8 cellular contexts compared by ENCODE assay signal in the genomic region with DNA sequence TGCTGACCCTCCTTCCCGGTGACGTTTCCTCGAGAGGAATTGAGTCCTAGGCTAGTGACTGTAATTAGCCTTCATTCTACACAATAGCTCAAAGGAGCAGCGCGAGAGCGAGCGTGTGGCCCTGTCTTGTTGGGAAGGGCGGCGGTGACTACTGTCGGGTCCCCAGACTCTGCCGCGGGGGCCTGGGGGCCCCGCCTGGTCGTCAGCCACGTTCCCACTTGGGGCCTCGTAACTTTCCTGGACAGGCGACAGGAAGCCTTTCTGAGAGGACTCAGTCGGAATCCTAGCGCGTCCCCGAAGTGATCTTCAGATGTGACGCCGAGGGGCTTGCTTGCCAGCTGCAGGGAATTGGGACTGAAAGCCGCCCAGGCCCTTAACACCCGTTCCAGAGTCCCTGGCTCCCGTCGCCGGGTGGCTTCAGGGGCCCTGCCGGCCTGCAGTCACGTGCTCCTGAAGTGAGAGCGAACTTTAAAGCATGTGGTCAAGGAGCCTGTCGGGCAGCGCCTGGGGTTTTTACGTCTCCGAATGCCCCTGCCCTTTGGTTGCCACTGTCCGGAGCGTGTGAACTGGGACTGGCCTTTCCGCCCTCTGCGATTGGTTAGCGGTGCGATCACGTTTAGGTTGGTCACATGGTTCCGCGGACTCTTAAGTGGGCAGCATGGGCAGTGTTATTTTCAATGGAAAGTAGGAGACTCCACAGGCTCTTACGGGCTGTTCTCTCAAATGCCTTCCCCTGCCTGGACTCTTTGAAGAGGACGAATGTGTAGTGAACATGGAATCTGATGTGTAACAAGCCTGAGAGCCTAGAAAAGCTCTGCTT. TPM values are rescaled to one million over a fixed set of nuclear protein-coding genes. Genes with fewer than 3 reads are reported as not detected.
DNase-seq lines count a peak whose midpoint lies in the region; ATAC-seq and TF ChIP-seq lines count a peak whose summit lies in the region.

No MANE protein-coding gene starts in this region.

- H3K9ac ChIP-seq in HUES6 (ENCODE audit: low read length) (peak overlapping the region; percentile 72), muscle layer of colon (ENCODE audit: low read length) (peak overlapping the region; percentile 45)

- H3K9me3 ChIP-seq in HUES6 (ENCODE audit: control insufficient read depth, insufficient read depth, low read depth, low read length) (no peaks in the 10 kb centered on the region), muscle layer of colon (ENCODE audit: low read length) (no peaks in the 10 kb centered on the region)

- H3K27ac ChIP-seq in HUES6 (ENCODE audit: low read depth, low read length) (no peak overlapping the region), muscle layer of colon (ENCODE audit: low read depth, low read length) (peak overlapping the region; percentile 50)

- H3K4me3 Mint-ChIP-seq in WTC11, result peak overlapping the region; percentile 81

- POLR2A ChIA-PET in WTC11 (lab: Charles Lee), result interaction anchor here (1.4 kb wide), 1 partner anchor 10 kb away, joined by 3 read pairs; no protein-coding TSS in a partner anchor

- CTCF ChIA-PET in WTC11 (lab: Charles Lee), result no interaction called here

- H3K4me3 ChIP-seq in HUES6 (ENCODE audit: low read depth, low read length) (peak overlapping the region; percentile 74), fibroblast of the aortic adventitia (ENCODE audit: low read depth, low read length) (peak overlapping the region; percentile 84), muscle layer of colon (ENCODE audit: low read depth in 1 of 2, low read length in 2 of 2) (peak overlapping the region; percentile 67 to 73)

- DNase-seq in NCI-H2171 treated with DMSO at 0.1 percent for 48 hours (lab: John Stamatoyannopoulos, UW) (peak; percentile 47), NCI-H2171 (lab: John Stamatoyannopoulos, UW) (no peak), WTC11 (ENCODE audit: low spot score) (peak; percentile 43), fibroblast of the aortic adventitia (ENCODE audit: low read depth) (peak; percentile 83), ureter (ENCODE audit: low spot score) (peak; percentile 64)

- peaks cover 4% of the 10 kb centered on the region for H3K9me3 Mint-ChIP-seq in WTC11

- H3K36me3 ChIP-seq in HUES6 (ENCODE audit: control insufficient read depth, insufficient read depth, low read length) (no peaks in the 10 kb centered on the region), muscle layer of colon (ENCODE audit: insufficient read depth, low read length) (no peaks in the 10 kb centered on the region)

- peaks cover 18% of the 10 kb centered on the region for H3K36me3 Mint-ChIP-seq in WTC11

- H3K27ac Mint-ChIP-seq in WTC11, result no peak overlapping the region

- H3K4me1 ChIP-seq in HUES6 (ENCODE audit: control insufficient read depth, insufficient read depth, low read length), result peaks cover 28% of the 10 kb centered on the region
- peaks cover 6% of the 10 kb centered on the region for H3K4me1 ChIP-seq in muscle layer of colon (ENCODE audit: insufficient read depth, low read length)

- TF ChIP-seq CTCF in WTC11 (IDR thresholded peaks at IDR 0.05) (no peak), fibroblast of the aortic adventitia (IDR thresholded peaks at IDR 0.05; ENCODE audit: insufficient read depth, low read length) (no peak)

- H3K4me1 Mint-ChIP-seq in WTC11, result peaks cover 61% of the 10 kb centered on the region

- ATAC-seq in WTC11, result peak; percentile 22
- no peak for ATAC-seq in HG03439 (IDR thresholded peaks at IDR 0.05; ENCODE audit: unreplicated experiment)

- peaks cover 30% of the 10 kb centered on the region for H3K27me3 Mint-ChIP-seq in WTC11 (ENCODE audit: low read depth)

- H3K27me3 ChIP-seq in HUES6 (ENCODE audit: control insufficient read depth, insufficient read depth, low read length), result peaks cover 56% of the 10 kb centered on the region
- H3K27me3 ChIP-seq in muscle layer of colon (ENCODE audit: control insufficient read depth in 1 of 2, insufficient read depth in 2 of 2, low read length in 2 of 2), result peaks cover 0 to 4% of the 10 kb centered on the region in 2 donors

TF ChIP-seq in WTC11, 78 proteins besides CTCF, POLR2A, EP300 and RAD21 (continues in another document):
- TF ChIP-seq, protein P1, sequence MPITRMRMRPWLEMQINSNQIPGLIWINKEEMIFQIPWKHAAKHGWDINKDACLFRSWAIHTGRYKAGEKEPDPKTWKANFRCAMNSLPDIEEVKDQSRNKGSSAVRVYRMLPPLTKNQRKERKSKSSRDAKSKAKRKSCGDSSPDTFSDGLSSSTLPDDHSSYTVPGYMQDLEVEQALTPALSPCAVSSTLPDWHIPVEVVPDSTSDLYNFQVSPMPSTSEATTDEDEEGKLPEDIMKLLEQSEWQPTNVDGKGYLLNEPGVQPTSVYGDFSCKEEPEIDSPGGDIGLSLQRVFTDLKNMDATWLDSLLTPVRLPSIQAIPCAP (CRISPR knock-in tag; IDR thresholded peaks at IDR 0.05), result 0 out of 2 replicates have a peak, but pooled peaks have one; percentile 79
- TF ChIP-seq CREB1 (CRISPR knock-in tag; IDR thresholded peaks at IDR 0.05) (no peak), HMGA2 (CRISPR knock-in tag; IDR thresholded peaks at IDR 0.05) (no peak), ZNF281 (CRISPR knock-in tag; IDR thresholded peaks at IDR 0.05) (no peak), E2F1 (CRISPR knock-in tag; IDR thresholded peaks at IDR 0.05) (no peak), CREM (CRISPR knock-in tag; IDR thresholded peaks at IDR 0.05) (0 out of 2 replicates have a peak, but pooled peaks have one; percentile 45), ELF4 (CRISPR knock-in tag; IDR thresholded peaks at IDR 0.05; ENCODE audit: low read depth) (no peak), ZMAT4 (CRISPR knock-in tag; IDR thresholded peaks at IDR 0.05) (no peak), FOXP4 (CRISPR knock-in tag; IDR thresholded peaks at IDR 0.05) (peak; percentile 68; the same call in 1 of the 2 replicates)
- TF ChIP-seq, protein P2, sequence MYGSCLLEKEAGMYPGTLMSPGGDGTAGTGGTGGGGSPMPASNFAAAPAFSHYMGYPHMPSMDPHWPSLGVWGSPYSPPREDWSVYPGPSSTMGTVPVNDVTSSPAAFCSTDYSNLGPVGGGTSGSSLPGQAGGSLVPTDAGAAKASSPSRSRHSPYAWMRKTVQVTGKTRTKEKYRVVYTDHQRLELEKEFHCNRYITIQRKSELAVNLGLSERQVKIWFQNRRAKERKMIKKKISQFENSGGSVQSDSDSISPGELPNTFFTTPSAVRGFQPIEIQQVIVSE (CRISPR knock-in tag; IDR thresholded peaks at IDR 0.05; ENCODE audit: borderline replicate concordance), result no peak

RNA-seq across cellular contexts. Expression of gene VLDLR, which starts 1.7 kb away (rescaled TPM):
- total RNA-seq in WTC11 (2021) (40.8 to 57.1 TPM (median 56.6 TPM) in 3 replicates), fibroblast of the aortic adventitia (ENCODE audit: low replicate concordance) (12.7 and 41.3 TPM in 2 replicates), ureter (21.8 TPM)
